31 cellular contexts compared by ENCODE assay signal in genomic region chr4:3719836-3720235, GRCh38. TPM values are rescaled to one million over a fixed set of nuclear protein-coding genes. Genes with fewer than 3 reads are reported as not detected.
"Had no signal": no experiment of that assay in that cellular context is flagged by ENCODE, and none has a peak within 500 bp of the region (broad histone marks: within the 10 kb centered on the region; RNA-seq: fewer than 3 reads in every experiment).

No MANE protein-coding gene starts in this region.

- H3K4me3 ChIP-seq: MG63, Peyer's patch had no signal

- H3K9me3 ChIP-seq: MG63, Peyer's patch had no signal

- DNase-seq: activated CD4-positive, alpha-beta T cell treated with anti-CD3 and anti-CD28 coated beads, Interleukin-2, amount 10 ng/mL, durations not matched to agents 24 days and 14 days; activated CD4-positive, alpha-beta T cell treated with anti-CD3 and anti-CD28 coated beads, Interleukin-2, amount 50 U/mL, for 4 hours; activated CD4-positive, CD25-positive, alpha-beta regulatory T cell; activated CD8-positive, alpha-beta T cell treated with anti-CD3 and anti-CD28 coated beads for 36 hours; activated effector memory CD4-positive, alpha-beta T cell treated with anti-CD3 and anti-CD28 coated beads, Interleukin-2, amount 50 U/mL, for 16 hours; activated naive CD4-positive, alpha-beta T cell; activated naive CD4-positive, alpha-beta T cell treated with anti-CD3 and anti-CD28 coated beads, Interleukin-2, amount 50 U/mL, for 16 hours; activated naive CD8-positive, alpha-beta T cell treated with anti-CD3 and anti-CD28 coated beads for 36 hours; activated T-cell treated with anti-CD3 and anti-CD28 coated beads, Interleukin-2, amount 50 U/mL, for 1 hour; activated T-cell treated with anti-CD3 and anti-CD28 coated beads, Interleukin-2, amount 50 U/mL, for 72 hours; amniotic stem cell; brain microvascular endothelial cell; central memory CD4-positive, alpha-beta T cell; Kasumi-1; KG1; MG63; NCI-H1048; NCI-H1436 treated with DMSO at 0.1 percent for 48 hours; NCI-H2029; NCI-H524 treated with DMSO at 0.1 percent for 48 hours; NK-92 treated with Interleukin-12 subunit alpha and Interleukin-12 subunit beta, amount 100 ng/mL, for 24 hours; PC-3; Peyer's patch; RPMI8226; SW 1271; T-helper 1 cell; T-helper 2 cell; T-helper 9 cell; WERI-Rb-1 had no signal

- H3K36me3 ChIP-seq: brain microvascular endothelial cell, MG63, Peyer's patch, WERI-Rb-1 had no signal

- H3K27me3 ChIP-seq: MG63, Peyer's patch had no signal

- H3K4me1 ChIP-seq: Peyer's patch had no signal

- ATAC-seq: activated CD8-positive, alpha-beta T cell treated with anti-CD3 and anti-CD28 coated beads for 36 hours; activated T-cell treated with anti-CD3 and anti-CD28 coated beads, Interleukin-2, amount 50 U/mL, for 72 hours; activated T-helper 17 cell treated with anti-CD3 and anti-CD28 coated beads, Interleukin-2, amount 50 U/mL, for 72 hours; PC-3 had no signal

- H3K27ac ChIP-seq: brain microvascular endothelial cell, Peyer's patch, WERI-Rb-1 had no signal

RNA-seq across cellular contexts. Expression of gene ADRA2C, which starts 46.3 kb away (rescaled TPM):
- total RNA-seq: activated CD4-positive, alpha-beta T cell treated with anti-CD3 and anti-CD28 coated beads, Interleukin-2, amount 10 ng/mL, durations not matched to agents 24 days and 14 days; activated CD8-positive, alpha-beta memory T cell treated with anti-CD3 and anti-CD28 coated beads for 36 hours; activated naive CD8-positive, alpha-beta T cell treated with anti-CD3 and anti-CD28 coated beads for 36 hours; activated T-cell treated with anti-CD3 and anti-CD28 coated beads, Interleukin-2, amount 50 U/mL, for 72 hours; activated T-helper 17 cell treated with anti-CD3 and anti-CD28 coated beads, Interleukin-2, amount 50 U/mL, for 72 hours; PC-3 had no signal
